8 cellular contexts compared by ENCODE assay signal in genomic region chr11:126345759-126346585, GRCh38. TPM values are rescaled to one million over a fixed set of nuclear protein-coding genes. Genes with fewer than 3 reads are reported as not detected.
DNase-seq lines count a peak whose midpoint lies in the region; ATAC-seq, FAIRE-seq and TF ChIP-seq lines count a peak whose summit lies in the region.

No MANE protein-coding gene starts in this region.

- H3K9me3 ChIP-seq in BE2C: no peaks in the 10 kb centered on the region
- H3K9me3 ChIP-seq in CD4-positive, alpha-beta memory T cell (ENCODE audit: control insufficient read depth in 1 of 2, low read length in 2 of 2): no peaks in the 10 kb centered on the region

- H3K27ac Mint-ChIP-seq in brain (peak overlapping the region; percentile 29 to 89 (median 82)), mesothelial cell of epicardium (peak overlapping the region; percentile 91)
- H3K27ac Mint-ChIP-seq in CD4-positive, alpha-beta memory T cell: peak overlapping the region in 3 of 7 donors; percentile 7 to 77 (median 50)

- H3K4me1 ChIP-seq in BE2C: peaks cover 45% of the 10 kb centered on the region
- no peaks in the 10 kb centered on the region for H3K4me1 ChIP-seq in CD4-positive, alpha-beta memory T cell (ENCODE audit: insufficient read depth, low read length)

- H3K4me3 Mint-ChIP-seq in brain (no peak overlapping the region), mesothelial cell of epicardium (no peak overlapping the region)
- H3K4me3 Mint-ChIP-seq in CD4-positive, alpha-beta memory T cell: no peak overlapping the region

- no peak for ATAC-seq in GM18873 (IDR thresholded peaks at IDR 0.05; ENCODE audit: low FRiP score, unreplicated experiment)

- TF ChIP-seq CTCF in BE2C (IDR thresholded peaks at IDR 0.05; ENCODE audit: low read depth, low read length): no peak
- TF ChIP-seq CTCF in brain (conservative IDR thresholded peaks at IDR 0.05): no peak
- TF ChIP-seq CTCF in mesothelial cell of epicardium (IDR thresholded peaks at IDR 0.05; ENCODE audit: unreplicated experiment): no peak

- H3K36me3 ChIP-seq in BE2C: peaks cover 5% of the 10 kb centered on the region
- H3K36me3 ChIP-seq in CD4-positive, alpha-beta memory T cell (ENCODE audit: insufficient read depth, low read length): peaks cover 27% of the 10 kb centered on the region

- CTCF ChIA-PET in CD4-positive, alpha-beta memory T cell (lab: Charles Lee; ENCODE audit: partially characterized antibody): no interaction called here

- no peak for FAIRE-seq in GM19239 (lab: Jason Lieb, UNC)

- H3K36me3 Mint-ChIP-seq in brain (peaks cover 36% of the 10 kb centered on the region), mesothelial cell of epicardium (peaks cover 21% of the 10 kb centered on the region)
- H3K36me3 Mint-ChIP-seq in CD4-positive, alpha-beta memory T cell: peaks cover 10 to 60% of the 10 kb centered on the region in 2 donors

- H3K4me3 ChIP-seq in BE2C (ENCODE audit: low read depth, low read length): no peak overlapping the region
- no peak overlapping the region for H3K4me3 ChIP-seq in CD4-positive, alpha-beta memory T cell (ENCODE audit: low read length in 2 of 2)

- H3K4me1 Mint-ChIP-seq in brain (peaks cover 49% of the 10 kb centered on the region), mesothelial cell of epicardium (peaks cover 44% of the 10 kb centered on the region)
- H3K4me1 Mint-ChIP-seq in CD4-positive, alpha-beta memory T cell: peaks cover 0 to 13% (median 2%) of the 10 kb centered on the region in 4 donors

- H3K9me3 Mint-ChIP-seq in brain (no peaks in the 10 kb centered on the region), mesothelial cell of epicardium (no peaks in the 10 kb centered on the region)
- no peaks in the 10 kb centered on the region for H3K9me3 Mint-ChIP-seq in CD4-positive, alpha-beta memory T cell

- H3K27me3 Mint-ChIP-seq in brain (no peaks in the 10 kb centered on the region), mesothelial cell of epicardium (ENCODE audit: low read depth) (no peaks in the 10 kb centered on the region)
- H3K27me3 Mint-ChIP-seq in CD4-positive, alpha-beta memory T cell: no peaks in the 10 kb centered on the region

- POLR2A ChIA-PET in CD4-positive, alpha-beta memory T cell (lab: Charles Lee; ENCODE audit: partially characterized antibody): no interaction called here

- DNase-seq in BE2C (peak; percentile 78), NCI-H146 treated with DMSO at 0.1 percent for 48 hours (lab: John Stamatoyannopoulos, UW; ENCODE audit: unreplicated experiment) (peak; percentile 76), mesothelial cell of epicardium (ENCODE audit: low spot score in 2 of 2, unreplicated experiment in 2 of 2) (no peak), GM19239 (ENCODE audit: insufficient read length, low spot score) (no peak), NCI-H446 treated with DMSO at 0.1 percent for 48 hours (lab: John Stamatoyannopoulos, UW) (no peak)
- DNase-seq in CD4-positive, alpha-beta memory T cell: no peak

- no peaks in the 10 kb centered on the region for H3K27me3 ChIP-seq in BE2C
- H3K27me3 ChIP-seq in CD4-positive, alpha-beta memory T cell (ENCODE audit: insufficient read depth, low read length): no peaks in the 10 kb centered on the region

- intact Hi-C loops in CD4-positive, alpha-beta memory T cell (cut with micrococcal nuclease): no loop called here

- H3K27ac ChIP-seq in CD4-positive, alpha-beta memory T cell (ENCODE audit: low read depth, low read length): no peak overlapping the region

RNA-seq across cellular contexts. Expression of gene ST3GAL4, which starts 9.5 kb away (rescaled TPM):
- 33.2 TPM for polyA plus RNA-seq in BE2C (2012; ENCODE audit: insufficient read depth, insufficient read length, low read depth)
- 43.9 TPM for polyA plus RNA-seq in brain (ENCODE audit: insufficient read depth, low read depth, low replicate concordance)
- 15.6 to 17.4 TPM (median 16.4 TPM) in 3 replicates for total RNA-seq in mesothelial cell of epicardium
- 1 to 10 TPM; 2.6 TPM for total RNA-seq in CD4-positive, alpha-beta memory T cell
- 1 to 10 TPM; 4.6 to 5.9 TPM for polyA plus RNA-seq in CD4-positive, alpha-beta memory T cell

RNA-seq across cellular contexts. Expression of gene DCPS, which starts 42.1 kb away (rescaled TPM):
- 24.0 TPM for polyA plus RNA-seq in BE2C (2012; ENCODE audit: insufficient read depth, insufficient read length, low read depth)
- polyA plus RNA-seq in brain (ENCODE audit: insufficient read depth, low read depth, low replicate concordance): 30.1 TPM
- total RNA-seq in mesothelial cell of epicardium: 8.1 to 9.1 TPM (median 8.8 TPM) in 3 replicates
- total RNA-seq in CD4-positive, alpha-beta memory T cell: 10 to 100 TPM; 20.2 to 21.2 TPM
- 10 to 100 TPM; 40.3 to 48.0 TPM for polyA plus RNA-seq in CD4-positive, alpha-beta memory T cell

Comparison
In these comparisons a context has a peak if more than half of its experiments do, and no peak if none do; other contexts are left out.
1. DNase-seq: peak in BE2C (single experiment) and NCI-H146 treated with DMSO at 0.1 percent for 48 hours (single experiment); none in mesothelial cell of epicardium (0 of 2), GM19239 (single experiment), CD4-positive, alpha-beta memory T cell (0 of 5) and NCI-H446 treated with DMSO at 0.1 percent for 48 hours (single experiment).